In genomic region chr9:131271506-131271931, GRCh38 we compare ENCODE assay signal across 12 cellular contexts. TPM values are rescaled to one million over a fixed set of nuclear protein-coding genes. Genes with fewer than 3 reads are reported as not detected.
DNase-seq lines count a peak whose midpoint lies in the region; ATAC-seq and TF ChIP-seq lines count a peak whose summit lies in the region.
"Had no signal": no experiment of that assay in that cellular context is flagged by ENCODE, and none has a peak within 500 bp of the region (broad histone marks: within the 10 kb centered on the region; RNA-seq: fewer than 3 reads in every experiment).

No MANE protein-coding gene starts in this region.

- H3K27me3 ChIP-seq in cardiac muscle cell (no peaks in the 10 kb centered on the region), lung (ENCODE audit: control insufficient read depth, insufficient read depth) (no peaks in the 10 kb centered on the region), ovary (no peaks in the 10 kb centered on the region)
- H3K27me3 ChIP-seq: ascending aorta had no signal

- H3K27ac Mint-ChIP-seq in activated naive CD8-positive, alpha-beta T cell treated with anti-CD3 and anti-CD28 coated beads for 36 hours: peak overlapping the region; percentile 95

- TF ChIP-seq POLR2A in ovary (IDR thresholded peaks at IDR 0.05): no peak

- H3K27me3 Mint-ChIP-seq in activated naive CD8-positive, alpha-beta T cell treated with anti-CD3 and anti-CD28 coated beads for 36 hours: no peaks in the 10 kb centered on the region

- H3K4me1 ChIP-seq in cardiac muscle cell (ENCODE audit: low read depth) (peaks cover 53% of the 10 kb centered on the region), lung (ENCODE audit: control insufficient read depth in 2 of 2, insufficient read depth in 2 of 2, low read length in 2 of 2) (peaks cover 13 to 14% of the 10 kb centered on the region in 2 donors), urinary bladder (ENCODE audit: insufficient read depth) (no peaks in the 10 kb centered on the region), ovary (ENCODE audit: insufficient read depth) (peaks cover 6% of the 10 kb centered on the region)
- H3K4me1 ChIP-seq: ascending aorta, BE2C had no signal

- no peak for TF ChIP-seq EP300 in ovary (IDR thresholded peaks at IDR 0.05)

- 47 to 62% methylated on average over 6 of the region's 6 CpGs for WGBS in lung, 2 donors
- WGBS in urinary bladder: 84% methylated on average over 6 of the region's 6 CpGs
- WGBS in ovary, 3 donors: 73 to 82% (median 78%) methylated on average over 6 of the region's 6 CpGs

- ATAC-seq in left cardiac atrium (no peak), lung (ENCODE audit: insufficient read depth, low FRiP score) (no peak), GM18511 (IDR thresholded peaks at IDR 0.05; ENCODE audit: unreplicated experiment) (no peak)

- H3K4me3 Mint-ChIP-seq in activated naive CD8-positive, alpha-beta T cell treated with anti-CD3 and anti-CD28 coated beads for 36 hours: peak overlapping the region; percentile 98

- no peaks in the 10 kb centered on the region for H3K9me3 Mint-ChIP-seq in activated naive CD8-positive, alpha-beta T cell treated with anti-CD3 and anti-CD28 coated beads for 36 hours

- DNase-seq in cardiac muscle cell (ENCODE audit: low read depth in 1 of 2, low spot score in 1 of 2): no peak
- no peak for DNase-seq in left cardiac atrium
- no peak for DNase-seq in activated naive CD8-positive, alpha-beta T cell treated with anti-CD3 and anti-CD28 coated beads for 36 hours
- no peak for DNase-seq in lung (ENCODE audit: low spot score)
- no peak for DNase-seq in NCI-H2171 treated with DMSO at 0.1 percent for 48 hours (lab: John Stamatoyannopoulos, UW)
- no peak for DNase-seq in ovary
- DNase-seq: BE2C, NCI-H1930 had no signal

- H3K4me1 Mint-ChIP-seq in activated naive CD8-positive, alpha-beta T cell treated with anti-CD3 and anti-CD28 coated beads for 36 hours: peaks cover 56% of the 10 kb centered on the region

- H3K36me3 ChIP-seq in cardiac muscle cell (no peaks in the 10 kb centered on the region), lung (ENCODE audit: control insufficient read depth in 2 of 2, insufficient read depth in 2 of 2, low read length in 2 of 2) (no peaks in the 10 kb centered on the region), urinary bladder (ENCODE audit: insufficient read depth) (no peaks in the 10 kb centered on the region), ovary (no peaks in the 10 kb centered on the region)
- H3K36me3 ChIP-seq: ascending aorta, BE2C had no signal

- TF ChIP-seq CTCF in cardiac muscle cell (IDR thresholded peaks at IDR 0.05; ENCODE audit: low read depth, low read length): no peak
- TF ChIP-seq CTCF in lung (IDR thresholded peaks at IDR 0.05; ENCODE audit: control extremely low read depth, extremely low read depth): no peak
- no peak for TF ChIP-seq CTCF in ovary (IDR thresholded peaks at IDR 0.05)

- H3K36me3 Mint-ChIP-seq in activated naive CD8-positive, alpha-beta T cell treated with anti-CD3 and anti-CD28 coated beads for 36 hours: peaks cover 59% of the 10 kb centered on the region

- intact Hi-C loops in left cardiac atrium (cut with DNase I) (loop anchor here (5.0 to 10.0 kb wide), 4 partner anchors 34 to 97 kb away; no protein-coding TSS in a partner anchor), ovary (cut with DNase I) (no loop called here)

- H3K27ac ChIP-seq in cardiac muscle cell: peak overlapping the region; percentile 25
- H3K27ac ChIP-seq in lung (ENCODE audit: low read depth in 1 of 2, low read length in 1 of 2): peak overlapping the region; percentile 90 to 95
- peak overlapping the region; percentile 11 for H3K27ac ChIP-seq in urinary bladder (ENCODE audit: low read depth)
- H3K27ac ChIP-seq in ovary: no peak overlapping the region

- H3K4me3 ChIP-seq in cardiac muscle cell (no peak overlapping the region), lung (no peak overlapping the region), urinary bladder (ENCODE audit: low read depth, low read length) (no peak overlapping the region), ovary (no peak overlapping the region)
- H3K4me3 ChIP-seq: ascending aorta had no signal

- no peaks in the 10 kb centered on the region for H3K9me3 ChIP-seq in cardiac muscle cell (ENCODE audit: low read depth)
- no peaks in the 10 kb centered on the region for H3K9me3 ChIP-seq in lung (ENCODE audit: control insufficient read depth in 2 of 2, insufficient read depth in 1 of 2, low read length in 1 of 2)
- no peaks in the 10 kb centered on the region for H3K9me3 ChIP-seq in ovary
- H3K9me3 ChIP-seq: ascending aorta, BE2C had no signal

RNA-seq across cellular contexts. Expression of gene FAM78A, which starts 4.8 kb away (rescaled TPM):
- total RNA-seq in cardiac muscle cell: 39.6 and 42.6 TPM in 2 replicates
- 21.5 and 29.5 TPM in 2 replicates for polyA plus RNA-seq in cardiac muscle cell
- 10 to 100 TPM; 50.4 to 60.5 TPM for total RNA-seq in left cardiac atrium
- total RNA-seq in activated naive CD8-positive, alpha-beta T cell treated with anti-CD3 and anti-CD28 coated beads for 36 hours: 10 to 100 TPM; 36.1 to 37.4 TPM
- 10 to 100 TPM in 1 of 2 donors, 1 to 10 TPM in 1; 8.4 to 10.8 TPM for total RNA-seq in lung
- 1 to 10 TPM; 5.4 to 7.2 TPM for polyA plus RNA-seq in lung
- 3.1 TPM for total RNA-seq in urinary bladder
- 1.9 TPM for polyA plus RNA-seq in urinary bladder
- total RNA-seq in ovary: 1 to 10 TPM in 5 of 7 donors, under 1 TPM in 2; 0.60 to 2.9 (median 1.6) TPM
- polyA plus RNA-seq in ovary: 1 to 10 TPM; 3.5 to 9.4 TPM

RNA-seq across cellular contexts. Expression of gene PLPP7, which starts 18.0 kb away (rescaled TPM):
- total RNA-seq in cardiac muscle cell (50.3 and 52.5 TPM in 2 replicates), left cardiac atrium (100 to 1,000 TPM in 1 of 2 donors, 10 to 100 TPM in 1; 82.7 to 108 TPM), lung (1 to 10 TPM; 1.2 to 1.8 TPM), urinary bladder (4.1 TPM), ovary (10 to 100 TPM in 4 of 7 donors, 1 to 10 TPM in 3; 7.6 to 12.0 (median 11.0) TPM)
- polyA plus RNA-seq in cardiac muscle cell (36.9 and 42.5 TPM in 2 replicates), lung (under 1 TPM; 0.79 to 0.90 TPM), urinary bladder (11.0 TPM), ovary (10 to 100 TPM in 1 of 2 donors, 1 to 10 TPM in 1; 3.6 to 11.8 TPM)
- total RNA-seq in activated naive CD8-positive, alpha-beta T cell treated with anti-CD3 and anti-CD28 coated beads for 36 hours: under 1 TPM; 0.35 to 0.42 TPM
- total RNA-seq: T-helper 2 cell treated with Interferon-gamma antibody and Interleukin-4, amounts not matched to agents 100 ng/mL and 5 ng/mL, for 36 hours had no signal

Comparison
In these comparisons a context has a peak if more than half of its experiments do, and no peak if none do; other contexts are left out.
1. H3K27ac ChIP-seq: peak in cardiac muscle cell (single experiment), lung (2 of 2) and urinary bladder (single experiment); none in ovary (0 of 2).
2. intact Hi-C loops: an anchor here in left cardiac atrium (5.0 to 10.0 kb wide); none called in ovary.